ENCODE assay signal across 8 cellular contexts in genomic region chr1:40948741-40949528, GRCh38. TPM values are rescaled to one million over a fixed set of nuclear protein-coding genes. Genes with fewer than 3 reads are reported as not detected.
DNase-seq lines count a peak whose midpoint lies in the region; ATAC-seq and TF ChIP-seq lines count a peak whose summit lies in the region.

No MANE protein-coding gene starts in this region.

- WGBS in lung, 2 donors = 44 to 58% methylated on average over 10 of the region's 10 CpGs

- H3K36me3 ChIP-seq in colonic mucosa = no peaks in the 10 kb centered on the region
- no peaks in the 10 kb centered on the region for H3K36me3 ChIP-seq in lung (ENCODE audit: control insufficient read depth in 2 of 2, insufficient read depth in 2 of 2, low read length in 2 of 2)

- DNase-seq in activated gamma-delta T cell treated with Interleukin-2 at 50 U/mL for 16 hours (peak; percentile 43), activated gamma-delta T cell (lab: John Stamatoyannopoulos, UW) (no peak), NCI-H2227 treated with DMSO at 0.1 percent for 48 hours (lab: John Stamatoyannopoulos, UW) (peak; percentile 48), colonic mucosa (peak; percentile 56), lung (ENCODE audit: low spot score) (peak; percentile 66)
- DNase-seq in activated CD4-positive, CD25-positive, alpha-beta regulatory T cell treated with anti-CD3 and anti-CD28 coated beads, Interleukin-2, amount 50 U/mL, for 72 hours = peak; percentile 56
- peak; percentile 11 to 36 for DNase-seq in stimulated activated CD8-positive, alpha-beta memory T cell treated with anti-CD3 and anti-CD28 coated beads, Interleukin-4, amount 100 ng/mL, for 4 hours (ENCODE audit: low read depth in 2 of 2, low spot score in 1 of 2)

- no peaks in the 10 kb centered on the region for H3K4me1 ChIP-seq in colonic mucosa
- no peaks in the 10 kb centered on the region for H3K4me1 ChIP-seq in lung (ENCODE audit: control insufficient read depth in 2 of 2, insufficient read depth in 2 of 2, low read length in 2 of 2)

- ATAC-seq in lung (ENCODE audit: insufficient read depth, low FRiP score) (peak; percentile 33), HG03565 (IDR thresholded peaks at IDR 0.05; ENCODE audit: unreplicated experiment) (no peak)

- H3K4me3 ChIP-seq in colonic mucosa (no peak overlapping the region), lung (no peak overlapping the region)

- H3K27ac ChIP-seq in colonic mucosa (no peak overlapping the region), lung (ENCODE audit: low read depth in 1 of 2, low read length in 1 of 2) (no peak overlapping the region)

- H3K9me3 ChIP-seq in colonic mucosa (no peaks in the 10 kb centered on the region), lung (ENCODE audit: control insufficient read depth in 2 of 2, insufficient read depth in 1 of 2, low read length in 1 of 2) (no peaks in the 10 kb centered on the region)

- intact Hi-C loops in colonic mucosa (cut with DNase I) = no loop called here

- TF ChIP-seq CTCF in colonic mucosa (IDR thresholded peaks at IDR 0.05) = peak; percentile 74
- peak; percentile 36 for TF ChIP-seq CTCF in lung (IDR thresholded peaks at IDR 0.05; ENCODE audit: control extremely low read depth, extremely low read depth)

- H3K9ac ChIP-seq in colonic mucosa (ENCODE audit: low read depth in 2 of 2, low read length in 2 of 2) = no peak overlapping the region

- H3K27me3 ChIP-seq in colonic mucosa (no peaks in the 10 kb centered on the region), lung (ENCODE audit: control insufficient read depth, insufficient read depth) (no peaks in the 10 kb centered on the region)

RNA-seq across cellular contexts. Expression of gene CTPS1, which starts 30.6 kb away (rescaled TPM):
- total RNA-seq in colonic mucosa (10 to 100 TPM; 14.1 to 25.5 TPM), lung (10 to 100 TPM; 16.3 to 26.0 TPM)
- 10 to 100 TPM; 10.6 to 22.7 TPM for polyA plus RNA-seq in lung
